ENCODE assay signal across 1 cellular context in genomic region chr11:118401880-118402590, GRCh38.
A peak's percentile ranks its signal among the peaks of the same experiment; 100 is the strongest.
TF ChIP-seq lines count a peak whose summit lies in the region.

No MANE protein-coding gene starts in this region.

TF ChIP-seq in K562, 482 proteins besides CTCF, POLR2A, EP300 and RAD21 (continued from another document):
- TF ChIP-seq ZNF280A (IDR thresholded peaks at IDR 0.05; ENCODE audit: low read depth, partially characterized antibody) = no peak
- TF ChIP-seq TFE3 (CRISPR knock-in tag; IDR thresholded peaks at IDR 0.05) = no peak
- TF ChIP-seq FOXP1 (CRISPR knock-in tag; IDR thresholded peaks at IDR 0.05) = 0 out of 2 replicates have a peak, but pooled peaks have one; percentile 13
- no peak for TF ChIP-seq ERF (CRISPR knock-in tag; IDR thresholded peaks at IDR 0.05)
- no peak for TF ChIP-seq ZNF311 (CRISPR knock-in tag; IDR thresholded peaks at IDR 0.05)
- TF ChIP-seq SP1 (CRISPR knock-in tag; IDR thresholded peaks at IDR 0.05) = no peak
- no peak for TF ChIP-seq TAF9B (IDR thresholded peaks at IDR 0.05; ENCODE audit: partially characterized antibody)
- no peak for TF ChIP-seq BRF2 (IDR thresholded peaks at IDR 0.05; ENCODE audit: borderline replicate concordance, insufficient read depth, insufficient read length)
- no peak for TF ChIP-seq MXI1 (IDR thresholded peaks at IDR 0.05; ENCODE audit: low read depth, low read length)
- TF ChIP-seq POLR3A (IDR thresholded peaks at IDR 0.05; ENCODE audit: borderline replicate concordance, extremely low read depth, insufficient read depth, insufficient read length) = no peak
- TF ChIP-seq HES1 (IDR thresholded peaks at IDR 0.05; ENCODE audit: low read depth) = no peak
- TF ChIP-seq ZFX (CRISPR knock-in tag; IDR thresholded peaks at IDR 0.05) = 0 out of 2 replicates have a peak, but pooled peaks have one; percentile 2
- TF ChIP-seq PTTG1 (tag; IDR thresholded peaks at IDR 0.05; ENCODE audit: low read depth) = no peak
- TF ChIP-seq ZNF134 (CRISPR knock-in tag; conservative IDR thresholded peaks at IDR 0.05) = no peak
- TF ChIP-seq ATF6 (CRISPR knock-in tag; IDR thresholded peaks at IDR 0.05) = no peak
- no peak for TF ChIP-seq MYC (IDR thresholded peaks at IDR 0.05; ENCODE audit: low read depth, low read length)
- TF ChIP-seq MYC (CRISPR knock-in tag; IDR thresholded peaks at IDR 0.05; ENCODE audit: borderline replicate concordance, low read depth) = no peak
- TF ChIP-seq CEBPB (tag; IDR thresholded peaks at IDR 0.05) = peak; percentile 77
- no peak for TF ChIP-seq SNAPC5 (CRISPR knock-in tag; IDR thresholded peaks at IDR 0.05)
- no peak for TF ChIP-seq TBL1XR1 (IDR thresholded peaks at IDR 0.05; ENCODE audit: low read length in 2 of 2)
- no peak for TF ChIP-seq ZNF398 (CRISPR knock-in tag; IDR thresholded peaks at IDR 0.05)
- TF ChIP-seq HSF4 (CRISPR knock-in tag; IDR thresholded peaks at IDR 0.05; ENCODE audit: borderline replicate concordance) = no peak
- no peak for TF ChIP-seq ZNF354B (CRISPR knock-in tag; IDR thresholded peaks at IDR 0.05)
- no peak for TF ChIP-seq TEAD2 (tag; IDR thresholded peaks at IDR 0.05)
- TF ChIP-seq ZBTB1 (CRISPR knock-in tag; IDR thresholded peaks at IDR 0.05; ENCODE audit: borderline replicate concordance, low read depth) = peak; percentile 47; the same call in 1 of the 2 replicates
- TF ChIP-seq SP2 (IDR thresholded peaks at IDR 0.05; ENCODE audit: extremely low read depth, low read depth, low read length, poor library complexity, severe bottlenecking) = no peak
- no peak for TF ChIP-seq ZNF76 (CRISPR knock-in tag; IDR thresholded peaks at IDR 0.05; ENCODE audit: borderline replicate concordance)
- no peak for TF ChIP-seq ZNF583 (CRISPR knock-in tag; IDR thresholded peaks at IDR 0.05)
- no peak for TF ChIP-seq MXD1 (CRISPR knock-in tag; IDR thresholded peaks at IDR 0.05; ENCODE audit: borderline replicate concordance, poor library complexity, severe bottlenecking)
- TF ChIP-seq CREB1 (IDR thresholded peaks at IDR 0.05) = no peak
- no peak; the same call in 1 of the 2 replicates for TF ChIP-seq CREB1 (CRISPR knock-in tag; IDR thresholded peaks at IDR 0.05)
- no peak for TF ChIP-seq CGGBP1 (CRISPR knock-in tag; IDR thresholded peaks at IDR 0.05)
- TF ChIP-seq NR0B1 (IDR thresholded peaks at IDR 0.05; ENCODE audit: partially characterized antibody) = no peak
- 0 out of 2 replicates have a peak, but pooled peaks have one; percentile 3 for TF ChIP-seq ELF1 (tag; IDR thresholded peaks at IDR 0.05)
- no peak for TF ChIP-seq LEF1 (IDR thresholded peaks at IDR 0.05)
